26 cellular contexts compared by ENCODE assay signal in genomic region chr12:78933014-78933413, GRCh38.
"Had no signal": no experiment of that assay in that cellular context is flagged by ENCODE, and none has a peak within 500 bp of the region (broad histone marks: within the 10 kb centered on the region; RNA-seq: fewer than 3 reads in every experiment).

No MANE protein-coding gene starts in this region.

- DNase-seq: activated CD4-positive, alpha-beta memory T cell treated with anti-CD3 and anti-CD28 coated beads, Interleukin-2, amount 10 ng/mL, durations not matched to agents 7 days and 5 days; activated CD4-positive, alpha-beta T cell treated with anti-CD3 and anti-CD28 coated beads, Interleukin-2, amount 10 ng/mL, durations not matched to agents 7 days and 5 days; activated CD4-positive, CD25-positive, alpha-beta regulatory T cell treated with anti-CD3 and anti-CD28 coated beads, Interleukin-2, amount 50 U/mL, for 72 hours; activated CD8-positive, alpha-beta memory T cell treated with anti-CD3 and anti-CD28 coated beads, Interleukin-2, amount 50 U/mL, for 48 hours; activated gamma-delta T cell; activated naive CD4-positive, alpha-beta T cell treated with anti-CD3 and anti-CD28 coated beads, Interleukin-2, amount 10 ng/mL, durations not matched to agents 7 days and 5 days; activated T-cell treated with anti-CD3 and anti-CD28 coated beads, Interleukin-2, amount 50 U/mL, for 24 hours; amygdala; dermis blood vessel endothelial cell; effector CD4-positive, alpha-beta T cell; esophagus squamous epithelium; gastrocnemius medialis; glutamatergic neuron; mesenchymal stem cell; natural killer cell; occipital lobe; stimulated activated CD4-positive, alpha-beta T cell treated with anti-CD3 and anti-CD28 coated beads, Interleukin-15, amount 100 ng/mL, for 24 hours; stimulated activated CD4-positive, alpha-beta T cell treated with anti-CD3 and anti-CD28 coated beads, Interleukin-2, amount 100 ng/mL, for 24 hours; stimulated activated naive B cell treated with anti-CD40 and anti-IgM and Interleukin-4, amounts not matched to agents 10 μg/mL and 1 μg/mL and 100 μg/mL, for 72 hours; stomach; tibial artery; upper lobe of right lung had no signal

- H3K79me2 ChIP-seq: parathyroid adenoma had no signal

- H3K27me3 ChIP-seq: esophagus squamous epithelium, gastrocnemius medialis, neural progenitor cell, right atrium auricular region, stomach, tibial artery, upper lobe of right lung had no signal

- H3K36me3 ChIP-seq: esophagus squamous epithelium, gastrocnemius medialis, neural progenitor cell, right atrium auricular region, stomach, tibial artery, upper lobe of right lung had no signal

- ATAC-seq: gastrocnemius medialis; natural killer cell; stimulated activated naive B cell treated with anti-CD40 and anti-IgM and Interleukin-4, amounts not matched to agents 10 μg/mL and 1 μg/mL and 100 μg/mL, for 72 hours; upper lobe of right lung had no signal

- H3K9ac ChIP-seq: neural progenitor cell, parathyroid adenoma had no signal

- H3K4me2 ChIP-seq: neural progenitor cell had no signal

- H2AFZ ChIP-seq: neural progenitor cell, parathyroid adenoma had no signal

- H3K4me3 ChIP-seq: esophagus squamous epithelium, gastrocnemius medialis, neural progenitor cell, right atrium auricular region, stomach, tibial artery, upper lobe of right lung had no signal

- H3K9me3 ChIP-seq: esophagus squamous epithelium, gastrocnemius medialis, right atrium auricular region, stomach, tibial artery, upper lobe of right lung had no signal

- H3K27ac ChIP-seq: epithelial cell of prostate, esophagus squamous epithelium, gastrocnemius medialis, neural progenitor cell, parathyroid adenoma, right atrium auricular region, stomach, tibial artery, upper lobe of right lung had no signal

- H3K4me1 ChIP-seq: esophagus squamous epithelium, gastrocnemius medialis, parathyroid adenoma, right atrium auricular region, stomach, tibial artery, upper lobe of right lung had no signal
